In genomic region chr7:89129600-89130375, GRCh38 we compare ENCODE assay signal across 21 cellular contexts.
DNase-seq lines count a peak whose midpoint lies in the region; ATAC-seq, FAIRE-seq and TF ChIP-seq lines count a peak whose summit lies in the region.
"Had no signal": no experiment of that assay in that cellular context is flagged by ENCODE, and none has a peak within 500 bp of the region (broad histone marks: within the 10 kb centered on the region; RNA-seq: fewer than 3 reads in every experiment).

No MANE protein-coding gene starts in this region.

- H4K20me1 ChIP-seq in HepG2 (ENCODE audit: insufficient read depth, low read length) (no peaks in the 10 kb centered on the region), SU-DHL-6 (ENCODE audit: low read depth, low read length) (no peaks in the 10 kb centered on the region)
- H4K20me1 ChIP-seq: BLaER1 treated with 17β-estradiol and CSF1 and Interleukin-3, amounts not matched to agents 10 nM and 100 nM had no signal

- H3F3A ChIP-seq in SU-DHL-6 (ENCODE audit: insufficient read depth), result no peaks in the 10 kb centered on the region

- intact Hi-C loops in HepG2 (cut with micrococcal nuclease; ENCODE audit: unreplicated experiment) (no loop called here), right lobe of liver (cut with DNase I) (no loop called here)

- no peaks in the 10 kb centered on the region for H3K9me3 ChIP-seq in HepG2 (ENCODE audit: low read length)
- peaks cover 0 to 4% (median 0%) of the 10 kb centered on the region in 4 donors for H3K9me3 ChIP-seq in right lobe of liver
- H3K9me3 ChIP-seq in SU-DHL-6 (ENCODE audit: insufficient read depth, low read length), result no peaks in the 10 kb centered on the region
- H3K9me3 ChIP-seq in neuron (ENCODE audit: low read length), result no peaks in the 10 kb centered on the region
- H3K9me3 ChIP-seq: A549; BLaER1 treated with 17β-estradiol and CSF1 and Interleukin-3, amounts not matched to agents 10 nM and 100 nM had no signal

- H3K79me2 ChIP-seq in HepG2 (ENCODE audit: insufficient read depth, low read length) (no peaks in the 10 kb centered on the region), SU-DHL-6 (ENCODE audit: insufficient read depth, low read length) (no peaks in the 10 kb centered on the region)

- 0% methylated on average over 2 of the region's 2 CpGs for WGBS in HepG2 (ENCODE audit: low lambda C conversion rate)
- 40% methylated on average over 2 of the region's 2 CpGs for WGBS in right lobe of liver (ENCODE audit: insufficient coverage, low coverage, low lambda C conversion rate, missing lambda C conversion rate)

- in situ Hi-C loops in HepG2 (cut with HindIII; ENCODE audit: extremely low pct_ligation_motif_present, low pct_unique_long_range_greater_than_20kb), result no loop called here

- H3K36me3 ChIP-seq in HepG2 (replicated peaks in 1 of 2; ENCODE audit: control insufficient read depth in 1 of 2, insufficient read depth in 2 of 2, low read length in 2 of 2) (no peaks in the 10 kb centered on the region), right lobe of liver (no peaks in the 10 kb centered on the region), SU-DHL-6 (ENCODE audit: low read length) (no peaks in the 10 kb centered on the region), neuron (ENCODE audit: insufficient read depth, low read length) (no peaks in the 10 kb centered on the region)
- H3K36me3 ChIP-seq: BLaER1 treated with 17β-estradiol and CSF1 and Interleukin-3, amounts not matched to agents 10 nM and 100 nM had no signal

- ATAC-seq in HepG2 (no peak), right lobe of liver (no peak)
- ATAC-seq: A549; CD8-positive, alpha-beta T cell had no signal

- POLR2A ChIA-PET in HepG2 (lab: Yijun Ruan, JAX), result no interaction called here

- no peak overlapping the region for H3K4me2 ChIP-seq in HepG2 (ENCODE audit: low read depth, low read length)
- H3K4me2 ChIP-seq in SU-DHL-6 (ENCODE audit: low read depth, low read length, poor library complexity, severe bottlenecking), result no peak overlapping the region
- H3K4me2 ChIP-seq: A549; BLaER1 treated with 17β-estradiol and CSF1 and Interleukin-3, amounts not matched to agents 10 nM and 100 nM had no signal

- TF ChIP-seq RAD21 in HepG2 (CRISPR knock-in tag; IDR thresholded peaks at IDR 0.05), result no peak

- no peak for FAIRE-seq in HepG2 (lab: Jason Lieb, UNC)
- FAIRE-seq: A549, D721Med, G401.6, GM12891, GM19239 had no signal

- DNase-seq in HepG2 (ENCODE audit: low spot score), result no peak
- no peak for DNase-seq in right lobe of liver
- DNase-seq in activated T-cell treated with anti-CD3 and anti-CD28 coated beads, Interleukin-2, amount 50 U/mL, for 1 hour, result no peak
- DNase-seq in central memory CD4-positive, alpha-beta T cell, result no peak
- DNase-seq: AML-193; Caco-2; Calu3; CD4-positive, alpha-beta T cell; CD8-positive, alpha-beta T cell; DMS79 treated with DMSO at 0.1 percent for 48 hours; GF-D8 had no signal

- no peak overlapping the region for H2AFZ ChIP-seq in HepG2 (ENCODE audit: low read length)
- H2AFZ ChIP-seq in SU-DHL-6 (ENCODE audit: low read depth, low read length, severe bottlenecking), result peak overlapping the region; percentile 17
- peak overlapping the region; percentile 40 for H2AFZ ChIP-seq in neuron (ENCODE audit: low read depth, low read length)

- no TSS peak for BruUV-seq in HepG2 (replicated peaks; lab: Mats Ljungman, UMichigan)

- H3K4me3 ChIP-seq in HepG2 (replicated peaks in 1 of 3; ENCODE audit: insufficient read depth in 1 of 3, low read depth in 2 of 3, low read length in 3 of 3) (no peak overlapping the region), right lobe of liver (no peak overlapping the region), SU-DHL-6 (ENCODE audit: insufficient read depth, low read length, poor library complexity, severe bottlenecking) (no peak overlapping the region), neuron (ENCODE audit: low read length) (no peak overlapping the region)
- H3K4me3 ChIP-seq: A549; BLaER1 treated with 17β-estradiol and CSF1 and Interleukin-3, amounts not matched to agents 10 nM and 100 nM had no signal

- no peak overlapping the region for H3K9ac ChIP-seq in HepG2 (ENCODE audit: insufficient read depth, low read depth, low read length)
- no peak overlapping the region for H3K9ac ChIP-seq in SU-DHL-6 (ENCODE audit: low read length)
- H3K9ac ChIP-seq: BLaER1 treated with 17β-estradiol and CSF1 and Interleukin-3, amounts not matched to agents 10 nM and 100 nM had no signal

- H3K9me2 ChIP-seq in SU-DHL-6 (replicated peaks; ENCODE audit: insufficient read depth, low read length), result no peaks in the 10 kb centered on the region

- H3K4me1 ChIP-seq in HepG2 (ENCODE audit: insufficient read depth, low read length), result no peaks in the 10 kb centered on the region
- H3K4me1 ChIP-seq in right lobe of liver, result no peaks in the 10 kb centered on the region
- H3K4me1 ChIP-seq in neuron (ENCODE audit: insufficient read depth, low read length), result no peaks in the 10 kb centered on the region
- H3K4me1 ChIP-seq: A549; BLaER1 treated with 17β-estradiol and CSF1 and Interleukin-3, amounts not matched to agents 10 nM and 100 nM; Caco-2 had no signal

- no peaks in the 10 kb centered on the region for H3K27me3 ChIP-seq in HepG2 (ENCODE audit: control insufficient read depth in 1 of 2, insufficient read depth in 2 of 2, low read length in 2 of 2)
- H3K27me3 ChIP-seq in right lobe of liver, result no peaks in the 10 kb centered on the region
- no peaks in the 10 kb centered on the region for H3K27me3 ChIP-seq in SU-DHL-6 (ENCODE audit: low read length)
- no peaks in the 10 kb centered on the region for H3K27me3 ChIP-seq in neuron (ENCODE audit: insufficient read depth, low read length)
- H3K27me3 ChIP-seq: BLaER1 treated with 17β-estradiol and CSF1 and Interleukin-3, amounts not matched to agents 10 nM and 100 nM had no signal

- H3K27ac ChIP-seq in HepG2 (ENCODE audit: extremely low read length, insufficient read depth, low read length), result no peak overlapping the region
- H3K27ac ChIP-seq in right lobe of liver, result no peak overlapping the region
- H3K27ac ChIP-seq in SU-DHL-6 (ENCODE audit: low read depth, low read length), result no peak overlapping the region
- H3K27ac ChIP-seq: 22Rv1; A549; BLaER1 treated with 17β-estradiol and CSF1 and Interleukin-3, amounts not matched to agents 10 nM and 100 nM; C4-2B had no signal

- no peak for TF ChIP-seq POLR2A in HepG2 (IDR thresholded peaks at IDR 0.05; ENCODE audit: insufficient read depth in 1 of 2, low read depth in 2 of 2, low read length in 2 of 2)
- no peak for TF ChIP-seq POLR2A in right lobe of liver (IDR thresholded peaks at IDR 0.05)

- TF ChIP-seq EP300 in HepG2 (IDR thresholded peaks at IDR 0.05; ENCODE audit: low read depth in 2 of 2, low read length in 2 of 2) (no peak), HepG2 (CRISPR knock-in tag; IDR thresholded peaks at IDR 0.05; ENCODE audit: borderline replicate concordance) (no peak)

- CTCF ChIA-PET in HepG2 (lab: Yijun Ruan, JAX; ENCODE audit: low intra/inter-chr PET ratio, low total read pairs), result no interaction called here

- TF ChIP-seq CTCF in HepG2 (CRISPR knock-in tag; IDR thresholded peaks at IDR 0.05), result no peak
- no peak for TF ChIP-seq CTCF in right lobe of liver (IDR thresholded peaks at IDR 0.05)
- no peak for TF ChIP-seq CTCF in SU-DHL-6 (IDR thresholded peaks at IDR 0.05; ENCODE audit: insufficient read depth, low read length, poor library complexity, severe bottlenecking)

TF ChIP-seq in HepG2, 621 proteins besides CTCF, POLR2A, EP300 and RAD21:
- TF ChIP-seq SALL2 (CRISPR knock-in tag; IDR thresholded peaks at IDR 0.05) (no peak), ZNF331 (CRISPR knock-in tag; IDR thresholded peaks at IDR 0.05) (no peak), ZNF343 (CRISPR knock-in tag; IDR thresholded peaks at IDR 0.05) (no peak), MAFG (CRISPR knock-in tag; IDR thresholded peaks at IDR 0.05) (no peak), SIX1 (CRISPR knock-in tag; IDR thresholded peaks at IDR 0.05; ENCODE audit: borderline replicate concordance) (no peak)
- TF ChIP-seq, protein P1, sequence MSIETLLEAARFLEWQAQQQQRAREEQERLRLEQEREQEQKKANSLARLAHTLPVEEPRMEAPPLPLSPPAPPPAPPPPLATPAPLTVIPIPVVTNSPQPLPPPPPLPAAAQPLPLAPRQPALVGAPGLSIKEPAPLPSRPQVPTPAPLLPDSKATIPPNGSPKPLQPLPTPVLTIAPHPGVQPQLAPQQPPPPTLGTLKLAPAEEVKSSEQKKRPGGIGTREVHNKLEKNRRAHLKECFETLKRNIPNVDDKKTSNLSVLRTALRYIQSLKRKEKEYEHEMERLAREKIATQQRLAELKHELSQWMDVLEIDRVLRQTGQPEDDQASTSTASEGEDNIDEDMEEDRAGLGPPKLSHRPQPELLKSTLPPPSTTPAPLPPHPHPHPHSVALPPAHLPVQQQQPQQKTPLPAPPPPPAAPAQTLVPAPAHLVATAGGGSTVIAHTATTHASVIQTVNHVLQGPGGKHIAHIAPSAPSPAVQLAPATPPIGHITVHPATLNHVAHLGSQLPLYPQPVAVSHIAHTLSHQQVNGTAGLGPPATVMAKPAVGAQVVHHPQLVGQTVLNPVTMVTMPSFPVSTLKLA (IDR thresholded peaks at IDR 0.05), result peak; percentile 54
